In the genomic region with DNA sequence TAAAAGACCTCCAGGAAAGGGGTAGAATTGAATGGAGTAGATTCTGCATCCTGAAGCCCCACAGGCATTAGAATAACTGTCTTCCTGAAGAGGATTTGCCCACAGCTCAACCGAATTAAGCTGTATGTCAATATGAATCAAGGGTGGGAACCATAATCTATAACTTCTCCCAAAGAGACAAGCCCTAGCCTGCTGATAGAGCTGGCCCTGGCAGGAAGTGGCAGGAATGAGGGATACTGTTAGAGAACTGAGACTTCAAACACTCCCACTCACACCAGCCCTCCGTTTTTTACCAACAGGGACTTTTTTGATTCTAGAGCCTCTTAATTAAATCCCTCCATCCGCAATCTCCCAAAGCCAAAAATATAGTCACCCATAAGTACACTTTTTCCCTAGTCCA, we compare ENCODE assay signal across 18 cellular contexts. TPM values are rescaled to one million over a fixed set of nuclear protein-coding genes. Genes with fewer than 3 reads are reported as not detected.
DNase-seq lines count a peak whose midpoint lies in the region; FAIRE-seq and TF ChIP-seq lines count a peak whose summit lies in the region.
"Had no signal": no experiment of that assay in that cellular context is flagged by ENCODE, and none has a peak within 500 bp of the region (broad histone marks: within the 10 kb centered on the region; RNA-seq: fewer than 3 reads in every experiment).

No MANE protein-coding gene starts in this region.

- H3K27ac ChIP-seq in mammary epithelial cell (ENCODE audit: insufficient read depth, low read depth, low read length) (no peak overlapping the region), astrocyte (ENCODE audit: low read depth, low read length) (no peak overlapping the region), keratinocyte (ENCODE audit: control insufficient read depth, insufficient read depth, low read length) (no peak overlapping the region), SK-N-SH (ENCODE audit: low read depth in 2 of 2, low read length in 1 of 2) (no peak overlapping the region)
- H3K27ac ChIP-seq: C4-2B had no signal

- H3F3A ChIP-seq in SK-N-SH (replicated peaks; ENCODE audit: insufficient read depth), result peaks cover 5% of the 10 kb centered on the region

- H3K36me3 ChIP-seq in mammary epithelial cell (ENCODE audit: insufficient read depth, low read length) (no peaks in the 10 kb centered on the region), astrocyte (ENCODE audit: insufficient read depth, low read length) (no peaks in the 10 kb centered on the region), keratinocyte (ENCODE audit: control insufficient read depth in 2 of 2, extremely low read depth in 1 of 2, insufficient read depth in 2 of 2, low read length in 2 of 2) (no peaks in the 10 kb centered on the region), SK-N-SH (replicated peaks in 1 of 2; ENCODE audit: control insufficient read depth in 1 of 2, insufficient read depth in 2 of 2, low read length in 1 of 2) (no peaks in the 10 kb centered on the region)
- H3K36me3 ChIP-seq: BE2C, HAP-1 had no signal

- no peaks in the 10 kb centered on the region for H4K20me1 ChIP-seq in mammary epithelial cell (ENCODE audit: insufficient read depth, low read length)
- no peaks in the 10 kb centered on the region for H4K20me1 ChIP-seq in astrocyte (ENCODE audit: insufficient read depth, low read length)
- no peaks in the 10 kb centered on the region for H4K20me1 ChIP-seq in keratinocyte (ENCODE audit: control insufficient read depth, extremely low read depth, insufficient read depth, low read length)
- no peaks in the 10 kb centered on the region for H4K20me1 ChIP-seq in SK-N-SH (ENCODE audit: insufficient read depth)

- H3K27ac Mint-ChIP-seq in MCF 10A (ENCODE audit: low read depth, unreplicated experiment) (no peak overlapping the region), astrocyte (ENCODE audit: unreplicated experiment) (peak overlapping the region; percentile 34)
- H3K27ac Mint-ChIP-seq: CD4-positive, alpha-beta memory T cell; HFFc6 had no signal

- H3K9me3 ChIP-seq in mammary epithelial cell (replicated peaks; ENCODE audit: insufficient read depth, low read length) (no peaks in the 10 kb centered on the region), astrocyte (ENCODE audit: insufficient read depth, low read depth, low read length) (no peaks in the 10 kb centered on the region), keratinocyte (ENCODE audit: control insufficient read depth, low read depth, low read length) (no peaks in the 10 kb centered on the region), SK-N-SH (no peaks in the 10 kb centered on the region)
- H3K9me3 ChIP-seq: BE2C, HAP-1 had no signal

- peaks cover 35% of the 10 kb centered on the region for H3K4me1 ChIP-seq in mammary epithelial cell (ENCODE audit: insufficient read depth, low read length)
- peaks cover 12% of the 10 kb centered on the region for H3K4me1 ChIP-seq in astrocyte (ENCODE audit: insufficient read depth, low read length)
- peaks cover 38% of the 10 kb centered on the region for H3K4me1 ChIP-seq in keratinocyte (ENCODE audit: control insufficient read depth, extremely low read depth, insufficient read depth, low read length)
- peaks cover 0 to 13% of the 10 kb centered on the region in 2 experiments; a peak in 2 of 4 replicates for H3K4me1 ChIP-seq in SK-N-SH (ENCODE audit: control insufficient read depth in 1 of 2, insufficient read depth in 2 of 2, low read depth in 1 of 2, low read length in 1 of 2)
- H3K4me1 ChIP-seq: BE2C, HAP-1 had no signal

- intact Hi-C loops in mammary epithelial cell (cut with micrococcal nuclease) (no loop called here), MCF 10A (cut with micrococcal nuclease) (no loop called here)

- dilution Hi-C loops in mammary epithelial cell (cut with HindIII; ENCODE audit: low sequenced_read_pairs), result no loop called here
- dilution Hi-C loops in keratinocyte (cut with MboI; ENCODE audit: extremely low pct_ligation_motif_present, low sequenced_read_pairs), result no loop called here

- FAIRE-seq in astrocyte (lab: Jason Lieb, UNC), result no peak
- FAIRE-seq in keratinocyte (lab: Jason Lieb, UNC), result peak; percentile 53
- no peak for FAIRE-seq in D721Med (lab: Jason Lieb, UNC)
- FAIRE-seq: A204.1, GM19239, H1 had no signal

- no peaks in the 10 kb centered on the region for H3K9me1 ChIP-seq in keratinocyte (ENCODE audit: control insufficient read depth, extremely low read depth, insufficient read depth, low read length)

- TF ChIP-seq CTCF in mammary epithelial cell (conservative IDR thresholded peaks at IDR 0.05 in 1 of 2, IDR thresholded peaks at IDR 0.05 in 1 of 2; ENCODE audit: extremely low read depth in 1 of 2, insufficient read depth in 1 of 2, low read depth in 1 of 2, low read length in 2 of 2) (no peak), MCF 10A (IDR thresholded peaks at IDR 0.05; ENCODE audit: unreplicated experiment) (no peak), astrocyte (IDR thresholded peaks at IDR 0.05; ENCODE audit: insufficient read depth, low read depth, low read length) (no peak), keratinocyte (optimal IDR thresholded peaks at IDR 0.05 in 1 of 3, IDR thresholded peaks at IDR 0.05 in 1 of 3, conservative IDR thresholded peaks at IDR 0.05 in 1 of 3; ENCODE audit: extremely low read depth in 1 of 3, insufficient read depth in 2 of 3, low read length in 3 of 3) (no peak), SK-N-SH (IDR thresholded peaks at IDR 0.05) (no peak), D721Med (IDR thresholded peaks at IDR 0.05; ENCODE audit: insufficient read depth, missing control alignments) (no peak)

- in situ Hi-C loops in mammary epithelial cell (cut with MboI; ENCODE audit: low sequenced_read_pairs in 2 of 2), result no loop called here

- TF ChIP-seq RAD21 in SK-N-SH (IDR thresholded peaks at IDR 0.05; ENCODE audit: low read length), result no peak

- H3K4me2 ChIP-seq in mammary epithelial cell (ENCODE audit: insufficient read depth, low read depth, low read length) (peak overlapping the region; percentile 57), astrocyte (ENCODE audit: low read length) (no peak overlapping the region), keratinocyte (ENCODE audit: control insufficient read depth, extremely low read depth, insufficient read depth, low read depth, low read length) (peak overlapping the region; percentile 53), SK-N-SH (no peak overlapping the region)

- H3K36me3 Mint-ChIP-seq in MCF 10A (ENCODE audit: insufficient read depth, unreplicated experiment) (no peaks in the 10 kb centered on the region), astrocyte (ENCODE audit: low read depth, unreplicated experiment) (no peaks in the 10 kb centered on the region)
- H3K36me3 Mint-ChIP-seq: CD4-positive, alpha-beta memory T cell had no signal

- POLR2A ChIA-PET in MCF 10A (lab: Yijun Ruan, JAX) (interaction anchor here (0.7 to 1.1 kb wide), 2 partner anchors 11 to 14 kb away, joined by 3 to 6 read pairs; no protein-coding TSS in a partner anchor), SK-N-SH (lab: Yijun Ruan, JAX) (no interaction called here)

- no peak overlapping the region for H3K9ac ChIP-seq in mammary epithelial cell (ENCODE audit: insufficient read depth, low read length)
- no peak overlapping the region for H3K9ac ChIP-seq in astrocyte (ENCODE audit: low read length)
- H3K9ac ChIP-seq in keratinocyte (ENCODE audit: control insufficient read depth, extremely low read depth, insufficient read depth, low read length), result no peak overlapping the region
- H3K9ac ChIP-seq in SK-N-SH, result no peak overlapping the region

- no peaks in the 10 kb centered on the region for H3K79me2 ChIP-seq in mammary epithelial cell (ENCODE audit: insufficient read depth, low read length)
- no peaks in the 10 kb centered on the region for H3K79me2 ChIP-seq in astrocyte (ENCODE audit: insufficient read depth, low read length)
- H3K79me2 ChIP-seq in keratinocyte (ENCODE audit: control insufficient read depth, insufficient read depth, low read length), result no peaks in the 10 kb centered on the region
- no peaks in the 10 kb centered on the region for H3K79me2 ChIP-seq in SK-N-SH (ENCODE audit: insufficient read depth)

- H3K9me3 Mint-ChIP-seq in MCF 10A (ENCODE audit: unreplicated experiment), result no peaks in the 10 kb centered on the region
- no peaks in the 10 kb centered on the region for H3K9me3 Mint-ChIP-seq in astrocyte (ENCODE audit: unreplicated experiment)
- H3K9me3 Mint-ChIP-seq: HFFc6 had no signal

- BruUV-seq in mammary epithelial cell (replicated peaks; lab: Mats Ljungman, UMichigan), result no TSS peak
- BruUV-seq in MCF 10A (replicated peaks; lab: Mats Ljungman, UMichigan), result no TSS peak

- H3K4me3 ChIP-seq in mammary epithelial cell (replicated peaks in 1 of 3; ENCODE audit: insufficient read depth in 1 of 3, low read depth in 2 of 3, low read length in 3 of 3) (no peak overlapping the region), astrocyte (ENCODE audit: insufficient read depth, low read depth, low read length) (no peak overlapping the region), keratinocyte (ENCODE audit: control insufficient read depth in 2 of 3, extremely low read depth in 1 of 3, insufficient read depth in 2 of 3, low read depth in 1 of 3, low read length in 3 of 3) (no peak overlapping the region), SK-N-SH (ENCODE audit: low read depth in 2 of 2, low read length in 1 of 2) (no peak overlapping the region)
- H3K4me3 ChIP-seq: HAP-1 had no signal

- DNase-seq in mammary epithelial cell, result peak; percentile 59
- DNase-seq in MCF 10A (ENCODE audit: unreplicated experiment), result no peak
- DNase-seq in astrocyte (ENCODE audit: low read depth), result no peak
- DNase-seq in keratinocyte (ENCODE audit: low read depth, low spot score), result no peak
- DNase-seq in NCI-H2196 treated with DMSO at 0.1 percent for 48 hours (lab: John Stamatoyannopoulos, UW; ENCODE audit: unreplicated experiment), result no peak
- no peak for DNase-seq in SK-N-SH
- no peak for DNase-seq in D721Med (ENCODE audit: insufficient read length, low spot score)
- DNase-seq: BE2C; CD4-positive, alpha-beta memory T cell; COR-L47; DND-41; GDM1; HFFc6 had no signal

- H3K9me2 ChIP-seq in SK-N-SH, result no peaks in the 10 kb centered on the region

- no peak overlapping the region for H3K4me3 Mint-ChIP-seq in MCF 10A (ENCODE audit: unreplicated experiment)
- no peak overlapping the region for H3K4me3 Mint-ChIP-seq in astrocyte (ENCODE audit: unreplicated experiment)
- H3K4me3 Mint-ChIP-seq: CD4-positive, alpha-beta memory T cell; HFFc6 had no signal

- CTCF ChIA-PET in mammary epithelial cell (lab: Charles Lee; ENCODE audit: low non-redundant PET) (no interaction called here), MCF 10A (lab: Yijun Ruan, JAX) (interaction anchor here (0.7 to 1.0 kb wide), 4 partner anchors 35 to 174 kb away, joined by 3 to 4 read pairs (median 3); a partner anchor contains a TSS), SK-N-SH (lab: Yijun Ruan, JAX) (no interaction called here)

- H3K4me1 Mint-ChIP-seq in MCF 10A (ENCODE audit: insufficient read depth, unreplicated experiment) (peaks cover 19% of the 10 kb centered on the region), astrocyte (ENCODE audit: low read depth, unreplicated experiment) (peaks cover 24% of the 10 kb centered on the region)
- H3K4me1 Mint-ChIP-seq: CD4-positive, alpha-beta memory T cell had no signal

- H3K27me3 Mint-ChIP-seq in MCF 10A (ENCODE audit: insufficient read depth, unreplicated experiment) (no peaks in the 10 kb centered on the region), astrocyte (ENCODE audit: low read depth, unreplicated experiment) (no peaks in the 10 kb centered on the region)

- TF ChIP-seq EP300 in SK-N-SH (IDR thresholded peaks at IDR 0.05; ENCODE audit: borderline replicate concordance in 1 of 2, low read depth in 1 of 2, low read length in 1 of 2), result no peak

- no peaks in the 10 kb centered on the region for H3K27me3 ChIP-seq in mammary epithelial cell (ENCODE audit: insufficient read depth, low read length)
- H3K27me3 ChIP-seq in astrocyte (ENCODE audit: insufficient read depth, low read length), result no peaks in the 10 kb centered on the region
- no peaks in the 10 kb centered on the region for H3K27me3 ChIP-seq in keratinocyte (ENCODE audit: control insufficient read depth, extremely low read depth, insufficient read depth, low read length)
- H3K27me3 ChIP-seq in SK-N-SH (ENCODE audit: insufficient read depth), result no peaks in the 10 kb centered on the region
- H3K27me3 ChIP-seq: BE2C had no signal

- 0% methylated on average over 3 of the region's 3 CpGs for WGBS in mammary epithelial cell (ENCODE audit: low coverage, missing lambda C conversion rate)
- WGBS in SK-N-SH (ENCODE audit: low lambda C conversion rate), result 81% methylated on average over 3 of the region's 3 CpGs

- peak overlapping the region; percentile 53 for H2AFZ ChIP-seq in mammary epithelial cell (ENCODE audit: low read depth, low read length)
- H2AFZ ChIP-seq in astrocyte (ENCODE audit: low read depth, low read length), result no peak overlapping the region
- no peak overlapping the region for H2AFZ ChIP-seq in keratinocyte (ENCODE audit: control insufficient read depth, low read length)
- no peak overlapping the region for H2AFZ ChIP-seq in SK-N-SH (ENCODE audit: low read depth)

RNA-seq across cellular contexts. Expression of a gene that starts 12.2 kb away (rescaled TPM):
- total RNA-seq in mammary epithelial cell (100 to 1,000 TPM in 1 of 2 donors, 10 to 100 TPM in 1; 18.0 to 107 TPM), MCF 10A (2022) (61.0 and 106 TPM in 2 replicates), astrocyte (35.0 and 36.4 TPM in 2 replicates)
- polyA plus RNA-seq in mammary epithelial cell (66.7 TPM), keratinocyte (38.0 to 55.5 TPM (median 49.6 TPM) in 3 replicates), SK-N-SH (2012; rRNA removed) (38.2 and 52.0 TPM in 2 replicates)
- polyA minus RNA-seq in mammary epithelial cell (70.5 TPM), keratinocyte (95.1 to 130 TPM (median 126 TPM) in 3 replicates)
- 22.8 TPM for polyA plus RNA-seq in keratinocyte (2011; ENCODE audit: low read depth)
- 41.9 and 45.2 TPM in 2 replicates for polyA plus RNA-seq in keratinocyte (2011; cell fraction: cytosol; rRNA removed)
- polyA plus RNA-seq in keratinocyte (2011; cell fraction: nucleus; rRNA removed), result 50.2 and 50.3 TPM in 2 replicates
- polyA plus RNA-seq in keratinocyte (2012; ENCODE audit: low replicate concordance), result 33.6 and 62.0 TPM in 2 replicates
- 115 TPM for polyA minus RNA-seq in keratinocyte (2011; cell fraction: cytosol; rRNA and poly(A)+ RNA removed)
- 42.7 and 55.8 TPM in 2 replicates for polyA minus RNA-seq in keratinocyte (2011; cell fraction: nucleus; rRNA and poly(A)+ RNA removed)
- 32.6 and 37.1 TPM in 2 replicates for polyA plus RNA-seq in SK-N-SH (2012; cell fraction: cytosol; rRNA removed)
- 60.7 and 85.8 TPM in 2 replicates for polyA plus RNA-seq in SK-N-SH (2012; cell fraction: nucleus; rRNA removed)

Comparison
In these comparisons a context has a peak if more than half of its experiments do, and no peak if none do; other contexts are left out.
1. H3K4me2 ChIP-seq: peak in mammary epithelial cell (single experiment) and keratinocyte (single experiment); none in astrocyte (single experiment) and SK-N-SH (single experiment).